In genomic region chr11:100467821-100468508, GRCh38 we compare ENCODE assay signal across 19 cellular contexts.
DNase-seq lines count a peak whose midpoint lies in the region; FAIRE-seq and TF ChIP-seq lines count a peak whose summit lies in the region.
"Had no signal": no experiment of that assay in that cellular context is flagged by ENCODE, and none has a peak within 500 bp of the region (broad histone marks: within the 10 kb centered on the region; RNA-seq: fewer than 3 reads in every experiment).

No MANE protein-coding gene starts in this region.

- no peak for TF ChIP-seq POLR2A in GM12892 (IDR thresholded peaks at IDR 0.05; ENCODE audit: low read depth, low read length)

- H3K4me1 Mint-ChIP-seq in HFFc6 (ENCODE audit: low read depth): no peaks in the 10 kb centered on the region
- peaks cover 8% of the 10 kb centered on the region for H3K4me1 Mint-ChIP-seq in mesothelial cell of epicardium
- H3K4me1 Mint-ChIP-seq in glutamatergic neuron (ENCODE audit: low read depth, unreplicated experiment): no peaks in the 10 kb centered on the region
- H3K4me1 Mint-ChIP-seq: B cell had no signal

- H3K36me3 Mint-ChIP-seq in HFFc6 (ENCODE audit: low read depth) (no peaks in the 10 kb centered on the region), mesothelial cell of epicardium (no peaks in the 10 kb centered on the region), glutamatergic neuron (ENCODE audit: unreplicated experiment) (no peaks in the 10 kb centered on the region)

- H4K20me1 ChIP-seq in OCI-LY3 (ENCODE audit: insufficient read depth, low read length): no peaks in the 10 kb centered on the region

- H3K27ac ChIP-seq in OCI-LY3 (ENCODE audit: low read length): no peak overlapping the region
- H3K27ac ChIP-seq: adrenal gland, cardiac muscle cell, dorsolateral prefrontal cortex, gastroesophageal sphincter had no signal

- H3K4me3 Mint-ChIP-seq in HFFc6 (peak overlapping the region; percentile 45; the same call in 1 of the 2 replicates), mesothelial cell of epicardium (no peak overlapping the region), glutamatergic neuron (ENCODE audit: unreplicated experiment) (no peak overlapping the region)
- H3K4me3 Mint-ChIP-seq: B cell; T-helper 2 cell treated with Interferon-gamma antibody and Interleukin-4, amounts not matched to agents 5 μg/mL and 100 μg/mL, for 36 hours had no signal

- no peaks in the 10 kb centered on the region for H3K79me2 ChIP-seq in OCI-LY3 (ENCODE audit: low read length)

- H3K27ac Mint-ChIP-seq in HFFc6 (no peak overlapping the region), mesothelial cell of epicardium (peak overlapping the region; percentile 11), glutamatergic neuron (ENCODE audit: unreplicated experiment) (no peak overlapping the region)
- H3K27ac Mint-ChIP-seq: B cell; T-helper 2 cell treated with Interferon-gamma antibody and Interleukin-4, amounts not matched to agents 5 μg/mL and 100 μg/mL, for 36 hours had no signal

- H3K9me3 Mint-ChIP-seq in HFFc6: peaks cover 25% of the 10 kb centered on the region
- peaks cover 11% of the 10 kb centered on the region for H3K9me3 Mint-ChIP-seq in mesothelial cell of epicardium
- no peaks in the 10 kb centered on the region for H3K9me3 Mint-ChIP-seq in glutamatergic neuron (ENCODE audit: unreplicated experiment)

- H3K4me3 ChIP-seq in OCI-LY3 (ENCODE audit: low read length): peak overlapping the region; percentile 35
- H3K4me3 ChIP-seq: adrenal gland, cardiac muscle cell, dorsolateral prefrontal cortex, gastroesophageal sphincter, mucosa of descending colon had no signal

- TF ChIP-seq CTCF in HFFc6 (IDR thresholded peaks at IDR 0.05) (no peak), OCI-LY3 (IDR thresholded peaks at IDR 0.05; ENCODE audit: low read depth, low read length) (no peak), mesothelial cell of epicardium (IDR thresholded peaks at IDR 0.05; ENCODE audit: unreplicated experiment) (no peak), glutamatergic neuron (IDR thresholded peaks at IDR 0.05; ENCODE audit: partially characterized antibody, unreplicated experiment) (no peak)

- H3K9me3 ChIP-seq in OCI-LY3 (ENCODE audit: insufficient read depth, low read length): no peaks in the 10 kb centered on the region
- H3K9me3 ChIP-seq: adrenal gland, gastroesophageal sphincter had no signal

- H3K4me1 ChIP-seq in OCI-LY3 (ENCODE audit: low read length): no peaks in the 10 kb centered on the region
- H3K4me1 ChIP-seq: adrenal gland, gastroesophageal sphincter had no signal

- H3K4me2 ChIP-seq in OCI-LY3 (ENCODE audit: low read length): peak overlapping the region; percentile 39; the same call in 1 of the 2 replicates

- peak overlapping the region; percentile 83; the same call in 1 of the 2 replicates for H2AFZ ChIP-seq in OCI-LY3 (ENCODE audit: low read depth, low read length)

- DNase-seq in GM12892 (ENCODE audit: insufficient read length) (no peak), HFFc6 (no peak), mesothelial cell of epicardium (ENCODE audit: low spot score in 2 of 2, unreplicated experiment in 2 of 2) (no peak), GM03348 (ENCODE audit: low spot score) (no peak), glutamatergic neuron (no peak)
- no peak for DNase-seq in stimulated activated CD8-positive, alpha-beta memory T cell treated with anti-CD3 and anti-CD28 coated beads, Interleukin-4, amount 100 ng/mL, for 48 hours
- DNase-seq: activated CD4-positive, CD25-positive, alpha-beta regulatory T cell; adrenal gland; dorsolateral prefrontal cortex; erythroblast; GF-D8; mucosa of descending colon had no signal

- H3K27me3 Mint-ChIP-seq in HFFc6 (ENCODE audit: insufficient read depth): no peaks in the 10 kb centered on the region
- no peaks in the 10 kb centered on the region for H3K27me3 Mint-ChIP-seq in mesothelial cell of epicardium (ENCODE audit: low read depth)
- H3K27me3 Mint-ChIP-seq in glutamatergic neuron (ENCODE audit: unreplicated experiment): peaks cover 2% of the 10 kb centered on the region
- H3K27me3 Mint-ChIP-seq: B cell had no signal

- no peaks in the 10 kb centered on the region for H3K27me3 ChIP-seq in OCI-LY3 (ENCODE audit: low read depth, low read length)
- H3K27me3 ChIP-seq: adrenal gland, cardiac muscle cell, gastroesophageal sphincter had no signal

- H3K36me3 ChIP-seq in OCI-LY3 (replicated peaks; ENCODE audit: low read depth, low read length): no peaks in the 10 kb centered on the region
- H3K36me3 ChIP-seq: adrenal gland, cardiac muscle cell, gastroesophageal sphincter had no signal

- peak; percentile 64 for FAIRE-seq in GM12892 (lab: Jason Lieb, UNC)
- FAIRE-seq: D721Med, GM18507 had no signal

- no peak overlapping the region for H3K9ac ChIP-seq in OCI-LY3 (ENCODE audit: low read length)
